ENCODE assay signal across 37 cellular contexts in genomic region chr3:13319821-13320220, GRCh38.
"Had no signal": no experiment of that assay in that cellular context is flagged by ENCODE, and none has a peak within 500 bp of the region (broad histone marks: within the 10 kb centered on the region; RNA-seq: fewer than 3 reads in every experiment).

No MANE protein-coding gene starts in this region.

- H3K9me3 ChIP-seq: adrenal gland, ascending aorta, body of pancreas, breast epithelium had no signal

- H3K4me1 ChIP-seq: adrenal gland, ascending aorta, breast epithelium had no signal

- DNase-seq: activated effector memory CD4-positive, alpha-beta T cell treated with anti-CD3 and anti-CD28 coated beads, Interleukin-2, amount 50 U/mL, for 16 hours; activated effector memory CD4-positive, alpha-beta T cell treated with Interleukin-2 at 50 U/mL for 16 hours; activated gamma-delta T cell; activated gamma-delta T cell treated with Interleukin-2 at 50 U/mL for 16 hours; activated naive CD4-positive, alpha-beta T cell; activated naive CD4-positive, alpha-beta T cell treated with anti-CD3 and anti-CD28 coated beads for 36 hours; activated naive CD4-positive, alpha-beta T cell treated with anti-CD3 and anti-CD28 coated beads, Interleukin-2, amount 10 ng/mL, durations not matched to agents 7 days and 5 days; activated naive CD4-positive, alpha-beta T cell treated with Interleukin-2 at 50 U/mL for 16 hours; activated naive CD8-positive, alpha-beta T cell treated with anti-CD3 and anti-CD28 coated beads for 36 hours; activated naive CD8-positive, alpha-beta T cell treated with anti-CD3 and anti-CD28 coated beads, Interleukin-2, amount 10 ng/mL, durations not matched to agents 7 days and 5 days; activated naive CD8-positive, alpha-beta T cell treated with anti-CD3 and anti-CD28 coated beads, Interleukin-2, amount 50 U/mL, for 24 hours; activated T-cell treated with anti-CD3 and anti-CD28 coated beads for 4 hours; activated T-cell treated with anti-CD3 and anti-CD28 coated beads, Interleukin-2, amount 50 U/mL, for 1 hour; activated T-cell treated with anti-CD3 and anti-CD28 coated beads, Interleukin-2, amount 50 U/mL, for 24 hours; activated T-cell treated with anti-CD3 and anti-CD28 coated beads, Interleukin-2, amount 50 U/mL, for 4 hours; activated T-cell treated with anti-CD3 and anti-CD28 coated beads, Interleukin-2, amount 50 U/mL, for 48 hours; activated T-cell treated with anti-CD3 and anti-CD28 coated beads, Interleukin-2, amount 50 U/mL, for 72 hours; adrenal gland; amniotic stem cell; anterior cingulate cortex; aorta; body of pancreas; brain microvascular endothelial cell; central memory CD4-positive, alpha-beta T cell; cerebellar nuclear complex had no signal

- H3K4me1 Mint-ChIP-seq: activated naive CD4-positive, alpha-beta T cell treated with anti-CD3 and anti-CD28 coated beads, Interleukin-2, amount 10 ng/mL, durations not matched to agents 7 days and 5 days; activated naive CD4-positive, alpha-beta T cell treated with anti-CD3 and anti-CD28 coated beads, Interleukin-2, amount 50 U/mL, for 24 hours; activated naive CD8-positive, alpha-beta T cell treated with anti-CD3 and anti-CD28 coated beads for 36 hours; activated naive CD8-positive, alpha-beta T cell treated with anti-CD3 and anti-CD28 coated beads, Interleukin-2, amount 10 ng/mL, durations not matched to agents 7 days and 5 days; activated naive CD8-positive, alpha-beta T cell treated with anti-CD3 and anti-CD28 coated beads, Interleukin-2, amount 50 U/mL, for 24 hours; central memory CD8-positive, alpha-beta T cell had no signal

- H3K27ac ChIP-seq: adrenal gland, ascending aorta, body of pancreas, brain microvascular endothelial cell, breast epithelium, cardiac muscle cell had no signal

- ATAC-seq: activated naive CD8-positive, alpha-beta T cell treated with anti-CD3 and anti-CD28 coated beads, Interleukin-2, amount 50 U/mL, for 24 hours; activated T-cell treated with anti-CD3 and anti-CD28 coated beads, Interleukin-2, amount 50 U/mL, for 4 hours; activated T-cell treated with anti-CD3 and anti-CD28 coated beads, Interleukin-2, amount 50 U/mL, for 72 hours; activated T-helper 17 cell treated with anti-CD3 and anti-CD28 coated beads, Interleukin-2, amount 50 U/mL, for 72 hours; body of pancreas had no signal

- H3K36me3 Mint-ChIP-seq: activated naive CD8-positive, alpha-beta T cell had no signal

- H3K4me3 ChIP-seq: adrenal gland, ascending aorta, body of pancreas, breast epithelium, cardiac muscle cell had no signal

- H3K27me3 ChIP-seq: adrenal gland, ascending aorta, body of pancreas, brain microvascular endothelial cell, breast epithelium, cardiac muscle cell had no signal

- H3K27me3 Mint-ChIP-seq: activated naive CD4-positive, alpha-beta T cell treated with anti-CD3 and anti-CD28 coated beads, Interleukin-2, amount 10 ng/mL, durations not matched to agents 7 days and 5 days; activated naive CD4-positive, alpha-beta T cell treated with anti-CD3 and anti-CD28 coated beads, Interleukin-2, amount 50 U/mL, for 24 hours; activated naive CD8-positive, alpha-beta T cell; activated naive CD8-positive, alpha-beta T cell treated with anti-CD3 and anti-CD28 coated beads for 36 hours; activated naive CD8-positive, alpha-beta T cell treated with anti-CD3 and anti-CD28 coated beads, Interleukin-2, amount 10 ng/mL, durations not matched to agents 7 days and 5 days; activated naive CD8-positive, alpha-beta T cell treated with anti-CD3 and anti-CD28 coated beads, Interleukin-2, amount 50 U/mL, for 24 hours; activated T-cell treated with anti-CD3 and anti-CD28 coated beads, Interleukin-2, amount 50 U/mL, for 24 hours; activated T-helper 17 cell treated with anti-CD3 and anti-CD28 coated beads, Interleukin-2, amount 50 U/mL, for 72 hours; brain; central memory CD8-positive, alpha-beta T cell had no signal

- FAIRE-seq: astrocyte, bronchial epithelial cell had no signal

- H3K4me3 Mint-ChIP-seq: activated naive CD4-positive, alpha-beta T cell treated with anti-CD3 and anti-CD28 coated beads for 36 hours; activated naive CD4-positive, alpha-beta T cell treated with anti-CD3 and anti-CD28 coated beads, Interleukin-2, amount 10 ng/mL, durations not matched to agents 7 days and 5 days; activated naive CD4-positive, alpha-beta T cell treated with anti-CD3 and anti-CD28 coated beads, Interleukin-2, amount 50 U/mL, for 24 hours; activated naive CD8-positive, alpha-beta T cell; activated naive CD8-positive, alpha-beta T cell treated with anti-CD3 and anti-CD28 coated beads for 36 hours; activated naive CD8-positive, alpha-beta T cell treated with anti-CD3 and anti-CD28 coated beads, Interleukin-2, amount 10 ng/mL, durations not matched to agents 7 days and 5 days; activated naive CD8-positive, alpha-beta T cell treated with anti-CD3 and anti-CD28 coated beads, Interleukin-2, amount 50 U/mL, for 24 hours; activated T-cell treated with anti-CD3 and anti-CD28 coated beads, Interleukin-2, amount 50 U/mL, for 24 hours; activated T-cell treated with anti-CD3 and anti-CD28 coated beads, Interleukin-2, amount 50 U/mL, for 4 hours; activated T-cell treated with anti-CD3 and anti-CD28 coated beads, Interleukin-2, amount 50 U/mL, for 72 hours; activated T-helper 1 cell treated with anti-CD3 and anti-CD28 coated beads, Interleukin-12 subunit alpha, Interleukin-12 subunit beta, Interleukin-2, Interleukin-4 antibody, amounts not matched to agents 30 ng/mL and 10 ng/mL and 1 ng/mL, durations not matched to agents 14 hours and 24 hours and 36 hours; activated T-helper 17 cell treated with anti-CD3 and anti-CD28 coated beads, Interleukin-2, amount 50 U/mL, for 72 hours; brain had no signal

- H3K9me3 Mint-ChIP-seq: activated naive CD4-positive, alpha-beta T cell treated with anti-CD3 and anti-CD28 coated beads for 36 hours; activated naive CD4-positive, alpha-beta T cell treated with anti-CD3 and anti-CD28 coated beads, Interleukin-2, amount 10 ng/mL, durations not matched to agents 7 days and 5 days; activated naive CD4-positive, alpha-beta T cell treated with anti-CD3 and anti-CD28 coated beads, Interleukin-2, amount 50 U/mL, for 24 hours; activated naive CD8-positive, alpha-beta T cell treated with anti-CD3 and anti-CD28 coated beads for 36 hours; activated naive CD8-positive, alpha-beta T cell treated with anti-CD3 and anti-CD28 coated beads, Interleukin-2, amount 10 ng/mL, durations not matched to agents 7 days and 5 days; activated naive CD8-positive, alpha-beta T cell treated with anti-CD3 and anti-CD28 coated beads, Interleukin-2, amount 50 U/mL, for 24 hours; activated T-cell treated with anti-CD3 and anti-CD28 coated beads, Interleukin-2, amount 50 U/mL, for 24 hours; activated T-cell treated with anti-CD3 and anti-CD28 coated beads, Interleukin-2, amount 50 U/mL, for 4 hours; activated T-cell treated with anti-CD3 and anti-CD28 coated beads, Interleukin-2, amount 50 U/mL, for 72 hours; activated T-helper 1 cell treated with anti-CD3 and anti-CD28 coated beads, Interleukin-12 subunit alpha, Interleukin-12 subunit beta, Interleukin-2, Interleukin-4 antibody, amounts not matched to agents 30 ng/mL and 10 ng/mL and 1 ng/mL, durations not matched to agents 14 hours and 24 hours and 36 hours; activated T-helper 17 cell treated with anti-CD3 and anti-CD28 coated beads, Interleukin-2, amount 50 U/mL, for 72 hours; activated T-helper 2 cell treated with anti-CD3 and anti-CD28 coated beads, Interferon-gamma antibody, Interleukin-2, Interleukin-4, amounts not matched to agents 10 μg/mL and 5 μg/mL and 100 μg/mL, durations not matched to agents 14 hours and 24 hours and 36 hours; brain; central memory CD8-positive, alpha-beta T cell had no signal

- H3K36me3 ChIP-seq: ascending aorta, brain microvascular endothelial cell, breast epithelium had no signal

- H3K27ac Mint-ChIP-seq: activated naive CD4-positive, alpha-beta T cell treated with anti-CD3 and anti-CD28 coated beads for 36 hours; activated naive CD4-positive, alpha-beta T cell treated with anti-CD3 and anti-CD28 coated beads, Interleukin-2, amount 10 ng/mL, durations not matched to agents 7 days and 5 days; activated naive CD4-positive, alpha-beta T cell treated with anti-CD3 and anti-CD28 coated beads, Interleukin-2, amount 50 U/mL, for 24 hours; activated naive CD8-positive, alpha-beta T cell; activated naive CD8-positive, alpha-beta T cell treated with anti-CD3 and anti-CD28 coated beads for 36 hours; activated naive CD8-positive, alpha-beta T cell treated with anti-CD3 and anti-CD28 coated beads, Interleukin-2, amount 10 ng/mL, durations not matched to agents 7 days and 5 days; activated T-cell treated with anti-CD3 and anti-CD28 coated beads, Interleukin-2, amount 50 U/mL, for 72 hours; activated T-helper 1 cell treated with anti-CD3 and anti-CD28 coated beads, Interleukin-12 subunit alpha, Interleukin-12 subunit beta, Interleukin-2, Interleukin-4 antibody, amounts not matched to agents 30 ng/mL and 10 ng/mL and 1 ng/mL, durations not matched to agents 14 hours and 24 hours and 36 hours; activated T-helper 17 cell treated with anti-CD3 and anti-CD28 coated beads, Interleukin-2, amount 50 U/mL, for 72 hours; activated T-helper 2 cell treated with anti-CD3 and anti-CD28 coated beads, Interferon-gamma antibody, Interleukin-2, Interleukin-4, amounts not matched to agents 10 μg/mL and 5 μg/mL and 100 μg/mL, durations not matched to agents 14 hours and 24 hours and 36 hours; brain had no signal
